Comparison of ENCODE assay signal across 27 cellular contexts in the genomic region with DNA sequence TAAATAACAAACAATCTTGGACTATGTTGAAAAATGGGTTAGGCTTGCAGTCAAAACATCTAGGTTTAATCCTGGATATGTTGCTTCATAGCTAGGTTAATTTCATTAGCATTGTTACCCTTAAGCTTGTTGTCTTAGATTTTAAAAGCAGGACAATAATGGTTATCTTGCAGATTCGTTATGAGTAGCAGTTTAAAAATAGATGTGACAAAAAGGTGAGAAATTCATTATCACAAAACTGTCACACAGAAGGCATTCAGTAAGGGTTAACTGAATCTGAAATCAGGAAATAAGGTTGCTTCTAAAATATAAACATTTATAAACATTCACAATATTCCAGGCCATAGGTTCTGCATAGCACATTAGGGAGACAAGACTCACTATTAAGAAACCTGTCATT.
"Had no signal": no experiment of that assay in that cellular context is flagged by ENCODE, and none has a peak within 500 bp of the region (broad histone marks: within the 10 kb centered on the region; RNA-seq: fewer than 3 reads in every experiment).

No MANE protein-coding gene starts in this region.

- H3K36me3 ChIP-seq: ascending aorta, breast epithelium, esophagus squamous epithelium, gastroesophageal sphincter had no signal

- H3K27ac ChIP-seq: ascending aorta, breast epithelium, epithelial cell of prostate, esophagus squamous epithelium, gastroesophageal sphincter had no signal

- FAIRE-seq: endothelial cell of umbilical vein had no signal

- H3K27me3 ChIP-seq: ascending aorta, breast epithelium, esophagus squamous epithelium, gastroesophageal sphincter had no signal

- H3K4me3 ChIP-seq: ascending aorta, breast epithelium, esophagus squamous epithelium, gastroesophageal sphincter had no signal

- H3K4me1 ChIP-seq: ascending aorta, breast epithelium had no signal

- H3K9me3 ChIP-seq: ascending aorta, breast epithelium, esophagus squamous epithelium, gastroesophageal sphincter had no signal

- DNase-seq: activated CD4-positive, alpha-beta memory T cell treated with anti-CD3 and anti-CD28 coated beads for 36 hours; activated CD4-positive, alpha-beta T cell treated with anti-CD3 and anti-CD28 coated beads for 36 hours; activated CD4-positive, alpha-beta T cell treated with anti-CD3 and anti-CD28 coated beads, Interleukin-2, amount 10 ng/mL, durations not matched to agents 24 days and 14 days; activated CD4-positive, CD25-positive, alpha-beta regulatory T cell; activated CD4-positive, CD25-positive, alpha-beta regulatory T cell treated with anti-CD3 and anti-CD28 coated beads, Interleukin-2, amount 50 U/mL, for 72 hours; activated CD8-positive, alpha-beta memory T cell treated with anti-CD3 and anti-CD28 coated beads, Interleukin-2, amount 50 U/mL, for 48 hours; activated gamma-delta T cell; activated naive CD4-positive, alpha-beta T cell; activated naive CD4-positive, alpha-beta T cell treated with anti-CD3 and anti-CD28 coated beads, Interleukin-2, amount 10 ng/mL, durations not matched to agents 7 days and 5 days; activated naive CD8-positive, alpha-beta T cell treated with anti-CD3 and anti-CD28 coated beads, Interleukin-2, amount 10 ng/mL, durations not matched to agents 7 days and 5 days; activated T-cell treated with anti-CD3 and anti-CD28 coated beads for 4 hours; activated T-cell treated with anti-CD3 and anti-CD28 coated beads, Interleukin-2, amount 50 U/mL, for 24 hours; activated T-cell treated with anti-CD3 and anti-CD28 coated beads, Interleukin-2, amount 50 U/mL, for 72 hours; caudate nucleus; cortex of kidney; dermis blood vessel endothelial cell; effector CD4-positive, alpha-beta T cell; effector memory CD8-positive, alpha-beta T cell; esophagus squamous epithelium; foreskin melanocyte; T-helper 2 cell had no signal

- ATAC-seq: activated CD4-positive, alpha-beta T cell treated with anti-CD3 and anti-CD28 coated beads for 36 hours; activated naive CD4-positive, alpha-beta T cell treated with anti-CD3 and anti-CD28 coated beads, Interleukin-2, amount 50 U/mL, for 72 hours; activated T-cell treated with anti-CD3 and anti-CD28 coated beads, Interleukin-2, amount 50 U/mL, for 72 hours; effector memory CD8-positive, alpha-beta T cell; gastroesophageal sphincter had no signal
